ENCODE assay signal across 17 cellular contexts in genomic region chr10:78656397-78656796, GRCh38.
"Had no signal": no experiment of that assay in that cellular context is flagged by ENCODE, and none has a peak within 500 bp of the region (broad histone marks: within the 10 kb centered on the region; RNA-seq: fewer than 3 reads in every experiment).

No MANE protein-coding gene starts in this region.

- H3K4me3 ChIP-seq: adrenal gland, coronary artery, gastrocnemius medialis, heart right ventricle, upper lobe of left lung had no signal

- H3K27ac ChIP-seq: adrenal gland, epithelial cell of prostate, gastrocnemius medialis, heart right ventricle, neutrophil had no signal

- DNase-seq: activated CD4-positive, alpha-beta memory T cell treated with anti-CD3 and anti-CD28 coated beads for 36 hours; activated CD4-positive, alpha-beta T cell treated with anti-CD3 and anti-CD28 coated beads for 1 hour; activated CD8-positive, alpha-beta memory T cell treated with anti-CD3 and anti-CD28 coated beads, Interleukin-2, amount 50 U/mL, for 4 hours; activated naive CD4-positive, alpha-beta T cell treated with anti-CD3 and anti-CD28 coated beads for 36 hours; activated T-cell treated with anti-CD3 and anti-CD28 coated beads, Interleukin-2, amount 50 U/mL, for 72 hours; central memory CD4-positive, alpha-beta T cell; effector CD8-positive, alpha-beta T cell; gastrocnemius medialis; stimulated activated CD4-positive, alpha-beta T cell treated with anti-CD3 and anti-CD28 coated beads, Interleukin-2, amount 100 ng/mL, for 24 hours; stimulated activated naive B cell treated with anti-CD40 and anti-IgM and Interleukin-4, amounts not matched to agents 10 μg/mL and 1 μg/mL and 100 μg/mL, for 72 hours; T-helper 9 cell had no signal

- H3K9me3 ChIP-seq: adrenal gland, gastrocnemius medialis, heart right ventricle, neutrophil, upper lobe of left lung had no signal

- ATAC-seq: activated T-cell treated with anti-CD3 and anti-CD28 coated beads, Interleukin-2, amount 50 U/mL, for 72 hours; gastrocnemius medialis; stimulated activated naive B cell treated with anti-CD40 and anti-IgM and Interleukin-4, amounts not matched to agents 10 μg/mL and 1 μg/mL and 100 μg/mL, for 72 hours had no signal

- H3K36me3 ChIP-seq: adrenal gland, gastrocnemius medialis, heart right ventricle, neutrophil, upper lobe of left lung had no signal

- H3K4me1 ChIP-seq: adrenal gland, gastrocnemius medialis had no signal

- H3K27me3 ChIP-seq: adrenal gland, gastrocnemius medialis, upper lobe of left lung had no signal
